23 cellular contexts compared by ENCODE assay signal in genomic region chr13:93700115-93700514, GRCh38.
DNase-seq lines count a peak whose midpoint lies in the region.
"Had no signal": no experiment of that assay in that cellular context is flagged by ENCODE, and none has a peak within 500 bp of the region (broad histone marks: within the 10 kb centered on the region; RNA-seq: fewer than 3 reads in every experiment).

No MANE protein-coding gene starts in this region.

- H3K36me3 ChIP-seq in H7 (replicated peaks; ENCODE audit: control insufficient read depth, insufficient read depth, low read length), result no peaks in the 10 kb centered on the region
- H3K36me3 ChIP-seq: cardiac muscle cell, lower lobe of right lung, uterus had no signal

- no peaks in the 10 kb centered on the region for H3K27me3 ChIP-seq in H7 (ENCODE audit: control insufficient read depth, insufficient read depth, low read length)
- H3K27me3 ChIP-seq: cardiac muscle cell, foreskin keratinocyte, testis, uterus had no signal

- DNase-seq in EL (peak; percentile 9), NCI-H2029 treated with DMSO at 0.1 percent for 48 hours (lab: John Stamatoyannopoulos, UW) (peak; percentile 19), brain pericyte (ENCODE audit: low read depth, low spot score) (peak; percentile 30), kidney tubule cell (ENCODE audit: low spot score) (peak; percentile 61), occipital lobe (lab: John Stamatoyannopoulos, UW) (no peak), COLO829 (ENCODE audit: low spot score) (no peak), H7 (no peak)
- no peak for DNase-seq in activated CD8-positive, alpha-beta memory T cell treated with anti-CD3 and anti-CD28 coated beads, Interleukin-2, amount 50 U/mL, for 4 hours
- DNase-seq: activated B cell treated with CpG ODN at 0.5 μM for 24 hours; activated CD4-positive, alpha-beta T cell treated with anti-CD3 and anti-CD28 coated beads, Interleukin-2, amount 50 U/mL, for 48 hours; activated gamma-delta T cell treated with Interleukin-2 at 50 U/mL for 16 hours; dermis blood vessel endothelial cell; foreskin keratinocyte; hippocampal formation; lower lobe of right lung; MV-4-11; NCI-H1694; psoas muscle; stimulated activated CD4-positive, alpha-beta T cell treated with anti-CD3 and anti-CD28 coated beads, Interleukin-2, amount 100 ng/mL, for 24 hours; testis; uterus had no signal

- H3K4me3 ChIP-seq in H7 (ENCODE audit: insufficient read depth, low read depth, low read length), result no peak overlapping the region
- H3K4me3 ChIP-seq: cardiac muscle cell, lower lobe of right lung, psoas muscle, skin epidermis, testis, uterus had no signal

Comparison
In these comparisons a context has a peak if more than half of its experiments do, and no peak if none do; other contexts are left out.
1. DNase-seq: peak in EL (single experiment), NCI-H2029 treated with DMSO at 0.1 percent for 48 hours (single experiment), brain pericyte (single experiment) and kidney tubule cell (single experiment); none in activated CD8-positive, alpha-beta memory T cell treated with anti-CD3 and anti-CD28 coated beads, Interleukin-2, amount 50 U/mL, for 4 hours (single experiment), occipital lobe (single experiment), COLO829 (single experiment) and H7 (single experiment).